In genomic region chr1:99728494-99729235, GRCh38 we compare ENCODE assay signal across 8 cellular contexts. TPM values are rescaled to one million over a fixed set of nuclear protein-coding genes. Genes with fewer than 3 reads are reported as not detected.
DNase-seq lines count a peak whose midpoint lies in the region; ATAC-seq and TF ChIP-seq lines count a peak whose summit lies in the region.

No MANE protein-coding gene starts in this region.

- ATAC-seq in T-cell (replicated peaks in 1 of 4) (no peak), left colon (no peak)

- no peak overlapping the region for H3K9ac ChIP-seq in Karpas-422 (ENCODE audit: low read length)

- H3K36me3 ChIP-seq in Karpas-422 (ENCODE audit: insufficient read depth, low read length) = peaks cover 34% of the 10 kb centered on the region; the same call in 1 of the 2 replicates

- no peak overlapping the region for H3K27ac Mint-ChIP-seq in MCF 10A (ENCODE audit: low read depth, unreplicated experiment)
- H3K27ac Mint-ChIP-seq in nephron = no peak overlapping the region
- no peak overlapping the region for H3K27ac Mint-ChIP-seq in T-cell

- peaks cover 9% of the 10 kb centered on the region for H3K36me3 Mint-ChIP-seq in MCF 10A (ENCODE audit: insufficient read depth, unreplicated experiment)
- H3K36me3 Mint-ChIP-seq in nephron (ENCODE audit: low read depth) = no peaks in the 10 kb centered on the region
- no peaks in the 10 kb centered on the region for H3K36me3 Mint-ChIP-seq in T-cell

- CTCF ChIA-PET in MCF 10A (lab: Yijun Ruan, JAX) (interaction anchor here (0.6 to 1.2 kb wide), 6 partner anchors 13 to 1169 kb away, joined by 3 to 8 read pairs (median 3); no protein-coding TSS in a partner anchor), T-cell (lab: Charles Lee) (interaction anchor here in 1 of 2 donors (0.9 kb wide), 1 partner anchor 8 kb away, joined by 3 read pairs; no protein-coding TSS in a partner anchor)

- H3K9me3 Mint-ChIP-seq in MCF 10A (ENCODE audit: unreplicated experiment) (no peaks in the 10 kb centered on the region), nephron (no peaks in the 10 kb centered on the region), T-cell (no peaks in the 10 kb centered on the region)

- no peaks in the 10 kb centered on the region for H4K20me1 ChIP-seq in Karpas-422 (ENCODE audit: insufficient read depth, low read depth, low read length)

- POLR2A ChIA-PET in MCF 10A (lab: Yijun Ruan, JAX) (no interaction called here), T-cell (lab: Charles Lee) (no interaction called here)

- BruUV-seq in MCF 10A (replicated peaks; lab: Mats Ljungman, UMichigan) = no TSS peak

- H3K27ac ChIP-seq in Karpas-422 (ENCODE audit: low read length) = peak overlapping the region; percentile 13; the same call in 1 of the 2 replicates

- no peak overlapping the region for H3K4me3 ChIP-seq in Karpas-422 (ENCODE audit: low read length)

- H3K4me1 ChIP-seq in Karpas-422 (ENCODE audit: low read length) = peaks cover 13% of the 10 kb centered on the region

- H3K9me2 ChIP-seq in Karpas-422 (replicated peaks; ENCODE audit: insufficient read depth, low read length) = no peaks in the 10 kb centered on the region

- no peaks in the 10 kb centered on the region for H3K4me1 Mint-ChIP-seq in MCF 10A (ENCODE audit: insufficient read depth, unreplicated experiment)
- no peaks in the 10 kb centered on the region for H3K4me1 Mint-ChIP-seq in nephron
- no peaks in the 10 kb centered on the region for H3K4me1 Mint-ChIP-seq in T-cell

- no peaks in the 10 kb centered on the region for H3K9me3 ChIP-seq in Karpas-422 (ENCODE audit: low read length)

- intact Hi-C loops in MCF 10A (cut with micrococcal nuclease) = no loop called here
- intact Hi-C loops in left colon (cut with DNase I, micrococcal nuclease) = no loop called here

- H3K4me3 Mint-ChIP-seq in MCF 10A (ENCODE audit: unreplicated experiment) = no peak overlapping the region
- no peak overlapping the region for H3K4me3 Mint-ChIP-seq in nephron
- H3K4me3 Mint-ChIP-seq in T-cell = no peak overlapping the region

- no peak overlapping the region for H2AFZ ChIP-seq in Karpas-422 (ENCODE audit: low read length)

- no peaks in the 10 kb centered on the region for H3K27me3 ChIP-seq in Karpas-422 (ENCODE audit: low read length)

- DNase-seq in DMS53 (lab: John Stamatoyannopoulos, UW) = peak; percentile 75
- no peak for DNase-seq in DMS53 treated with DMSO at 0.1 percent for 48 hours (lab: John Stamatoyannopoulos, UW; ENCODE audit: unreplicated experiment)
- peak; percentile 67 for DNase-seq in Karpas-422
- peak; percentile 50 for DNase-seq in MCF 10A (ENCODE audit: unreplicated experiment)
- DNase-seq in T-cell = no peak
- no peak for DNase-seq in left colon
- no peak for DNase-seq in retina

- H3K4me2 ChIP-seq in Karpas-422 (ENCODE audit: low read depth, low read length, poor library complexity, severe bottlenecking) = no peak overlapping the region

- TF ChIP-seq CTCF in MCF 10A (IDR thresholded peaks at IDR 0.05; ENCODE audit: unreplicated experiment) (peak; percentile 27), nephron (IDR thresholded peaks at IDR 0.05; ENCODE audit: unreplicated experiment in 3 of 3) (peak; percentile 26 to 44 (median 30))

- peaks cover 3% of the 10 kb centered on the region; the same call in 1 of the 2 replicates for H3K79me2 ChIP-seq in Karpas-422 (ENCODE audit: low read length)

- H3K27me3 Mint-ChIP-seq in MCF 10A (ENCODE audit: insufficient read depth, unreplicated experiment) (no peaks in the 10 kb centered on the region), nephron (ENCODE audit: low read depth) (no peaks in the 10 kb centered on the region), T-cell (no peaks in the 10 kb centered on the region)

RNA-seq across cellular contexts. Expression of gene FRRS1, which starts 37.8 kb away (rescaled TPM):
- total RNA-seq in Karpas-422 (2014; rRNA removed; shearing (Covaris generic); ENCODE audit: low replicate concordance) = 24.4 and 47.1 TPM in 2 replicates
- 7.2 and 7.4 TPM in 2 replicates for total RNA-seq in MCF 10A (2022)
- 1 to 10 TPM in 1 of 5 donors, under 1 TPM in 3, not detected in 1; 0.20 to 1.2 (median 0.45) TPM for total RNA-seq in T-cell
- 10 to 100 TPM; 12.3 to 22.9 TPM for total RNA-seq in left colon

Comparison
In these comparisons a context has a peak if more than half of its experiments do, and no peak if none do; other contexts are left out.
1. DNase-seq: peak in DMS53 (single experiment), Karpas-422 (single experiment) and MCF 10A (single experiment); none in DMS53 treated with DMSO at 0.1 percent for 48 hours (single experiment), T-cell (0 of 34), left colon (0 of 2) and retina (single experiment).